ENCODE assay signal across 1 cellular context in the genomic region with DNA sequence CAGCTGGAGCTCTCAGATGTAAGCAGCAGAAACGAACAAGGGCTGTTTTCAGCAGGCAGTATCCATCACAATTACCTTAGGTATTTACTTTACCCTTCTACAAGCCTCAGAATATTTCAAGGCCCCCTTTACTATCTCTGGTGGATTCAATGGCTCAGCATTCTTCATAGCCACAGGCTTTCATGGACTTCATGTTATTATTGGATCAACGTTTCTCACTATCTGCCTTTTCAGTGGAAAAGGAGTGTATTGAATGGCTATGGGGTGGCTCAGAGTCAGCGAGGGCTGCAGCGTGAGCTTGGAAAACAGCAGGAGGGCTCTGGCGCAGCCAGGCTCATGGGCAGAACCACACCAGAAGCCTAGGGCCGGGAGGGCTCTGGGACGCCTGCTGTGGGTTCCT.
TF ChIP-seq lines count a peak whose summit lies in the region.

No MANE protein-coding gene starts in this region.

TF ChIP-seq in GM23338, 12 proteins besides CTCF, POLR2A, EP300 and RAD21 (continued from another document):
- TF ChIP-seq, protein P1, sequence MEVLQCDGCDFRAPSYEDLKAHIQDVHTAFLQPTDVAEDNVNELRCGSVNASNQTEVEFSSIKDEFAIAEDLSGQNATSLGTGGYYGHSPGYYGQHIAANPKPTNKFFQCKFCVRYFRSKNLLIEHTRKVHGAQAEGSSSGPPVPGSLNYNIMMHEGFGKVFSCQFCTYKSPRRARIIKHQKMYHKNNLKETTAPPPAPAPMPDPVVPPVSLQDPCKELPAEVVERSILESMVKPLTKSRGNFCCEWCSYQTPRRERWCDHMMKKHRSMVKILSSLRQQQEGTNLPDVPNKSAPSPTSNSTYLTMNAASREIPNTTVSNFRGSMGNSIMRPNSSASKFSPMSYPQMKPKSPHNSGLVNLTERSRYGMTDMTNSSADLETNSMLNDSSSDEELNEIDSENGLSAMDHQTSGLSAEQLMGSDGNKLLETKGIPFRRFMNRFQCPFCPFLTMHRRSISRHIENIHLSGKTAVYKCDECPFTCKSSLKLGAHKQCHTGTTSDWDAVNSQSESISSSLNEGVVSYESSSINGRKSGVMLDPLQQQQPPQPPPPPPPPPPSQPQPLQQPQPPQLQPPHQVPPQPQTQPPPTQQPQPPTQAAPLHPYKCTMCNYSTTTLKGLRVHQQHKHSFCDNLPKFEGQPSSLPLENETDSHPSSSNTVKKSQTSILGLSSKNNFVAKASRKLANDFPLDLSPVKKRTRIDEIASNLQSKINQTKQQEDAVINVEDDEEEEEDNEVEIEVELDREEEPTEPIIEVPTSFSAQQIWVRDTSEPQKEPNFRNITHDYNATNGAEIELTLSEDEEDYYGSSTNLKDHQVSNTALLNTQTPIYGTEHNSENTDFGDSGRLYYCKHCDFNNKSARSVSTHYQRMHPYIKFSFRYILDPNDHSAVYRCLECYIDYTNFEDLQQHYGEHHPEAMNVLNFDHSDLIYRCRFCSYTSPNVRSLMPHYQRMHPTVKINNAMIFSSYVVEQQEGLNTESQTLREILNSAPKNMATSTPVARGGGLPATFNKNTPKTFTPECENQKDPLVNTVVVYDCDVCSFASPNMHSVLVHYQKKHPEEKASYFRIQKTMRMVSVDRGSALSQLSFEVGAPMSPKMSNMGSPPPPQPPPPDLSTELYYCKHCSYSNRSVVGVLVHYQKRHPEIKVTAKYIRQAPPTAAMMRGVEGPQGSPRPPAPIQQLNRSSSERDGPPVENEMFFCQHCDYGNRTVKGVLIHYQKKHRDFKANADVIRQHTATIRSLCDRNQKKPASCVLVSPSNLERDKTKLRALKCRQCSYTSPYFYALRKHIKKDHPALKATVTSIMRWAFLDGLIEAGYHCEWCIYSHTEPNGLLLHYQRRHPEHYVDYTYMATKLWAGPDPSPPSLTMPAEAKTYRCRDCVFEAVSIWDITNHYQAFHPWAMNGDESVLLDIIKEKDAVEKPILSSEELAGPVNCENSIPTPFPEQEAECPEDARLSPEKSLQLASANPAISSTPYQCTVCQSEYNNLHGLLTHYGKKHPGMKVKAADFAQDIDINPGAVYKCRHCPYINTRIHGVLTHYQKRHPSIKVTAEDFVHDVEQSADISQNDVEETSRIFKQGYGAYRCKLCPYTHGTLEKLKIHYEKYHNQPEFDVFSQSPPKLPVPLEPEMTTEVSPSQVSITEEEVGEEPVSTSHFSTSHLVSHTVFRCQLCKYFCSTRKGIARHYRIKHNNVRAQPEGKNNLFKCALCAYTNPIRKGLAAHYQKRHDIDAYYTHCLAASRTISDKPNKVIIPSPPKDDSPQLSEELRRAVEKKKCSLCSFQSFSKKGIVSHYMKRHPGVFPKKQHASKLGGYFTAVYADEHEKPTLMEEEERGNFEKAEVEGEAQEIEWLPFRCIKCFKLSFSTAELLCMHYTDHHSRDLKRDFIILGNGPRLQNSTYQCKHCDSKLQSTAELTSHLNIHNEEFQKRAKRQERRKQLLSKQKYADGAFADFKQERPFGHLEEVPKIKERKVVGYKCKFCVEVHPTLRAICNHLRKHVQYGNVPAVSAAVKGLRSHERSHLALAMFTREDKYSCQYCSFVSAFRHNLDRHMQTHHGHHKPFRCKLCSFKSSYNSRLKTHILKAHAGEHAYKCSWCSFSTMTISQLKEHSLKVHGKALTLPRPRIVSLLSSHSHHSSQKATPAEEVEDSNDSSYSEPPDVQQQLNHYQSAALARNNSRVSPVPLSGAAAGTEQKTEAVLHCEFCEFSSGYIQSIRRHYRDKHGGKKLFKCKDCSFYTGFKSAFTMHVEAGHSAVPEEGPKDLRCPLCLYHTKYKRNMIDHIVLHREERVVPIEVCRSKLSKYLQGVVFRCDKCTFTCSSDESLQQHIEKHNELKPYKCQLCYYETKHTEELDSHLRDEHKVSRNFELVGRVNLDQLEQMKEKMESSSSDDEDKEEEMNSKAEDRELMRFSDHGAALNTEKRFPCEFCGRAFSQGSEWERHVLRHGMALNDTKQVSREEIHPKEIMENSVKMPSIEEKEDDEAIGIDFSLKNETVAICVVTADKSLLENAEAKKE (CRISPR knock-in tag; IDR thresholded peaks at IDR 0.05), result no peak
- TF ChIP-seq POLR2AphosphoS5 (IDR thresholded peaks at IDR 0.05; ENCODE audit: low read depth), result no peak
- TF ChIP-seq, protein P2, sequence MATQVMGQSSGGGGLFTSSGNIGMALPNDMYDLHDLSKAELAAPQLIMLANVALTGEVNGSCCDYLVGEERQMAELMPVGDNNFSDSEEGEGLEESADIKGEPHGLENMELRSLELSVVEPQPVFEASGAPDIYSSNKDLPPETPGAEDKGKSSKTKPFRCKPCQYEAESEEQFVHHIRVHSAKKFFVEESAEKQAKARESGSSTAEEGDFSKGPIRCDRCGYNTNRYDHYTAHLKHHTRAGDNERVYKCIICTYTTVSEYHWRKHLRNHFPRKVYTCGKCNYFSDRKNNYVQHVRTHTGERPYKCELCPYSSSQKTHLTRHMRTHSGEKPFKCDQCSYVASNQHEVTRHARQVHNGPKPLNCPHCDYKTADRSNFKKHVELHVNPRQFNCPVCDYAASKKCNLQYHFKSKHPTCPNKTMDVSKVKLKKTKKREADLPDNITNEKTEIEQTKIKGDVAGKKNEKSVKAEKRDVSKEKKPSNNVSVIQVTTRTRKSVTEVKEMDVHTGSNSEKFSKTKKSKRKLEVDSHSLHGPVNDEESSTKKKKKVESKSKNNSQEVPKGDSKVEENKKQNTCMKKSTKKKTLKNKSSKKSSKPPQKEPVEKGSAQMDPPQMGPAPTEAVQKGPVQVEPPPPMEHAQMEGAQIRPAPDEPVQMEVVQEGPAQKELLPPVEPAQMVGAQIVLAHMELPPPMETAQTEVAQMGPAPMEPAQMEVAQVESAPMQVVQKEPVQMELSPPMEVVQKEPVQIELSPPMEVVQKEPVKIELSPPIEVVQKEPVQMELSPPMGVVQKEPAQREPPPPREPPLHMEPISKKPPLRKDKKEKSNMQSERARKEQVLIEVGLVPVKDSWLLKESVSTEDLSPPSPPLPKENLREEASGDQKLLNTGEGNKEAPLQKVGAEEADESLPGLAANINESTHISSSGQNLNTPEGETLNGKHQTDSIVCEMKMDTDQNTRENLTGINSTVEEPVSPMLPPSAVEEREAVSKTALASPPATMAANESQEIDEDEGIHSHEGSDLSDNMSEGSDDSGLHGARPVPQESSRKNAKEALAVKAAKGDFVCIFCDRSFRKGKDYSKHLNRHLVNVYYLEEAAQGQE (IDR thresholded peaks at IDR 0.05; ENCODE audit: unreplicated experiment), result no peak
- no peak for TF ChIP-seq NANOG (IDR thresholded peaks at IDR 0.05; ENCODE audit: borderline replicate concordance)
- no peak for TF ChIP-seq CREB1 (CRISPR knock-in tag; IDR thresholded peaks at IDR 0.05; ENCODE audit: low read depth)
- TF ChIP-seq ZNF331 (CRISPR knock-in tag; IDR thresholded peaks at IDR 0.05; ENCODE audit: low read depth), result no peak
- TF ChIP-seq STAT1 (IDR thresholded peaks at IDR 0.05; ENCODE audit: unreplicated experiment), result no peak
- no peak for TF ChIP-seq ZNF114 (CRISPR knock-in tag; IDR thresholded peaks at IDR 0.05)
- no peak for TF ChIP-seq JUNB (IDR thresholded peaks at IDR 0.05; ENCODE audit: unreplicated experiment)
